22 cellular contexts compared by ENCODE assay signal in the genomic region with DNA sequence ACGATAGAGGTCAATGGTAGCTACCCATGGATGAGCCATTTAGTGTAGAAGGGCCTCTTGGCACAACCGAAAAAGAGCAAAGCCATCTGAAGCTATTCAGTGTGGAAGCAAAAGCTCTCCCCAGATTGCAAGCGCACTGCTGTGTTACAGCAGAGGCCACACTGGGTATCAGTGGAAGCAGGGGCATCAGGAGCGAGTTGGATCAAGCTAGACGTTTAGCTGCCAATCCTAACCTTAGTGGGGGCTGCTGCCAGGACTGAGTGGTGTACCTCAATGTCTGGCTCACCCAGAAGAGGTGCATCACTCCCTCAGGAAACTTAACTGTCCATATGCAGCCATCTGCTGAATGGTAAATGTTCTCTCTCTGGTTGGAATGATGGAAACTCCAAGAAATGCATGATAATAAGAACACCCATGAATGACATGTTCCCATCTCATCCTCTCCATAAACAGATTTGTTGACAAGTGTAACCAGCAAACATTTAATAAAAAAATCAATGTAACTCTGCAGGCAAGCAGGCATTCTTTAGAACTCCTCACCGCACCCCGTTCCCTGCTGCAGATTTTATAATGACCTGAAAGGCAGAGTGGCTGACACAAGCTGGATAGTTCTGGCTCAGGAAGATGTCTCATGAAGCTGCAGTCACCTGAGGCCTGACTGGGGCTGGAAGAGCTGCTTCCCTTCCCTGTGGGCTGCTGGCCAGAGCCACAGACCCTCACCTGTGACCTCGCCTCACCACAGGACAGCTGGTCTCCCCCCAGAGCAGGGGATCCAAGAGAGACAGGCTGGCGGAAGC. TPM values are rescaled to one million over a fixed set of nuclear protein-coding genes. Genes with fewer than 3 reads are reported as not detected.
DNase-seq lines count a peak whose midpoint lies in the region; ATAC-seq and TF ChIP-seq lines count a peak whose summit lies in the region.
"Had no signal": no experiment of that assay in that cellular context is flagged by ENCODE, and none has a peak within 500 bp of the region (broad histone marks: within the 10 kb centered on the region; RNA-seq: fewer than 3 reads in every experiment).

No MANE protein-coding gene starts in this region.

- H3K9me3 Mint-ChIP-seq in CD4-positive, alpha-beta T cell = no peaks in the 10 kb centered on the region
- H3K9me3 Mint-ChIP-seq in neural progenitor cell = no peaks in the 10 kb centered on the region
- H3K9me3 Mint-ChIP-seq: activated naive CD4-positive, alpha-beta T cell treated with anti-CD3 and anti-CD28 coated beads, Interleukin-2, amount 10 ng/mL, durations not matched to agents 7 days and 5 days; HFFc6 had no signal

- peaks cover 68% of the 10 kb centered on the region for H4K20me1 ChIP-seq in neural progenitor cell (ENCODE audit: low read depth)

- H3K4me3 Mint-ChIP-seq in CD4-positive, alpha-beta T cell = peak overlapping the region; percentile 13
- no peak overlapping the region for H3K4me3 Mint-ChIP-seq in neural progenitor cell
- H3K4me3 Mint-ChIP-seq: activated CD8-positive, alpha-beta T cell treated with anti-CD3 and anti-CD28 coated beads, Interleukin-2, amount 10 ng/mL, durations not matched to agents 7 days and 5 days; activated naive CD4-positive, alpha-beta T cell treated with anti-CD3 and anti-CD28 coated beads, Interleukin-2, amount 10 ng/mL, durations not matched to agents 7 days and 5 days; HFFc6 had no signal

- H3K79me2 ChIP-seq in neural progenitor cell (ENCODE audit: low read depth) = peaks cover 51% of the 10 kb centered on the region

- peaks cover 27% of the 10 kb centered on the region for H3F3A ChIP-seq in neural progenitor cell (ENCODE audit: low read depth)

- WGBS in HUES64 = 85% methylated on average over 9 of the region's 9 CpGs

- no peaks in the 10 kb centered on the region for H3K36me3 Mint-ChIP-seq in CD4-positive, alpha-beta T cell (ENCODE audit: low read depth)
- H3K36me3 Mint-ChIP-seq in neural progenitor cell = no peaks in the 10 kb centered on the region

- CTCF ChIA-PET in CD4-positive, alpha-beta T cell (lab: Charles Lee) = interaction anchor here (1.0 to 1.2 kb wide), 2 partner anchors 11 to 14 kb away, joined by 3 to 4 read pairs; no protein-coding TSS in a partner anchor

- H3K9ac ChIP-seq in HUES64 (ENCODE audit: low read depth, low read length) = no peak overlapping the region
- H3K9ac ChIP-seq in neural progenitor cell = no peak overlapping the region

- peaks cover 98% of the 10 kb centered on the region for H3K4me1 Mint-ChIP-seq in CD4-positive, alpha-beta T cell (ENCODE audit: low read depth)
- H3K4me1 Mint-ChIP-seq in neural progenitor cell = peaks cover 33% of the 10 kb centered on the region

- DNase-seq in CD4-positive, alpha-beta T cell = no peak
- DNase-seq in effector memory CD4-positive, alpha-beta T cell = no peak
- no peak for DNase-seq in neural progenitor cell (ENCODE audit: low spot score)
- DNase-seq in NCI-H226 = no peak
- DNase-seq in amniotic stem cell (lab: John Stamatoyannopoulos, UW) = no peak
- DNase-seq: activated CD4-positive, CD25-positive, alpha-beta regulatory T cell treated with anti-CD3 and anti-CD28 coated beads, Interleukin-2, amount 50 U/mL, for 72 hours; activated CD8-positive, alpha-beta T cell treated with anti-CD3 and anti-CD28 coated beads, Interleukin-2, amount 10 ng/mL, durations not matched to agents 7 days and 5 days; activated naive CD4-positive, alpha-beta T cell treated with anti-CD3 and anti-CD28 coated beads, Interleukin-2, amount 10 ng/mL, durations not matched to agents 7 days and 5 days; activated T-cell treated with anti-CD3 and anti-CD28 coated beads, Interleukin-2, amount 50 U/mL, for 1 hour; anterior cingulate cortex; foreskin melanocyte; HFFc6; hypothalamus; Karpas-422; lower lobe of right lung; NCI-H1930; NCI-H2227 treated with DMSO at 0.1 percent for 48 hours; NCI-H748 treated with DMSO at 0.1 percent for 48 hours; pancreas; right lobe of liver had no signal

- peaks cover 64% of the 10 kb centered on the region for H3K4me1 ChIP-seq in HUES64 (ENCODE audit: insufficient read depth, low read length)
- peaks cover 39% of the 10 kb centered on the region for H3K4me1 ChIP-seq in effector memory CD4-positive, alpha-beta T cell (ENCODE audit: control insufficient read depth, insufficient read depth, low read length, poor library complexity, severe bottlenecking)
- peaks cover 41% of the 10 kb centered on the region for H3K4me1 ChIP-seq in neural progenitor cell

- H2AFZ ChIP-seq in neural progenitor cell (replicated peaks) = no peak overlapping the region

- H3K9me3 ChIP-seq in CD4-positive, alpha-beta T cell (ENCODE audit: control insufficient read depth, low read length) = no peaks in the 10 kb centered on the region
- H3K9me3 ChIP-seq in HUES64 (ENCODE audit: insufficient read depth, low read depth, low read length) = no peaks in the 10 kb centered on the region
- no peaks in the 10 kb centered on the region for H3K9me3 ChIP-seq in effector memory CD4-positive, alpha-beta T cell (ENCODE audit: control insufficient read depth, low read length)
- no peaks in the 10 kb centered on the region for H3K9me3 ChIP-seq in neural progenitor cell (ENCODE audit: low read depth)
- H3K9me3 ChIP-seq: lower lobe of right lung, pancreas, right lobe of liver had no signal

- H3K27me3 ChIP-seq in CD4-positive, alpha-beta T cell (ENCODE audit: control insufficient read depth, insufficient read depth, low read length) = no peaks in the 10 kb centered on the region
- H3K27me3 ChIP-seq in HUES64 (ENCODE audit: insufficient read depth, low read length) (no peaks in the 10 kb centered on the region), neural progenitor cell (no peaks in the 10 kb centered on the region)
- no peaks in the 10 kb centered on the region for H3K27me3 ChIP-seq in effector memory CD4-positive, alpha-beta T cell (replicated peaks; ENCODE audit: control insufficient read depth, insufficient read depth, low read length, poor library complexity, severe bottlenecking)
- H3K27me3 ChIP-seq: pancreas, right lobe of liver had no signal

- POLR2A ChIA-PET in CD4-positive, alpha-beta T cell (lab: Charles Lee) = interaction anchor here (0.7 kb wide), 3 partner anchors 10 to 17 kb away, joined by 3 to 4 read pairs (median 3); no protein-coding TSS in a partner anchor

- no peak for ATAC-seq in CD4-positive, alpha-beta T cell (ENCODE audit: poor library complexity)
- ATAC-seq in GM18867 (IDR thresholded peaks at IDR 0.05; ENCODE audit: unreplicated experiment) = no peak
- ATAC-seq: activated CD8-positive, alpha-beta T cell treated with anti-CD3 and anti-CD28 coated beads, Interleukin-2, amount 10 ng/mL, durations not matched to agents 7 days and 5 days; lower lobe of right lung; pancreas; right lobe of liver had no signal

- no peaks in the 10 kb centered on the region for H3K27me3 Mint-ChIP-seq in CD4-positive, alpha-beta T cell
- no peaks in the 10 kb centered on the region for H3K27me3 Mint-ChIP-seq in neural progenitor cell (ENCODE audit: insufficient read depth, low read depth)
- H3K27me3 Mint-ChIP-seq: activated naive CD4-positive, alpha-beta T cell treated with anti-CD3 and anti-CD28 coated beads, Interleukin-2, amount 10 ng/mL, durations not matched to agents 7 days and 5 days had no signal

- TF ChIP-seq CTCF in CD4-positive, alpha-beta T cell (IDR thresholded peaks at IDR 0.05) = no peak
- TF ChIP-seq CTCF in neural progenitor cell (IDR thresholded peaks at IDR 0.05) = no peak

- H3K27ac Mint-ChIP-seq in CD4-positive, alpha-beta T cell = no peak overlapping the region
- H3K27ac Mint-ChIP-seq in neural progenitor cell = no peak overlapping the region
- H3K27ac Mint-ChIP-seq: activated CD8-positive, alpha-beta T cell treated with anti-CD3 and anti-CD28 coated beads, Interleukin-2, amount 10 ng/mL, durations not matched to agents 7 days and 5 days; activated naive CD4-positive, alpha-beta T cell treated with anti-CD3 and anti-CD28 coated beads, Interleukin-2, amount 10 ng/mL, durations not matched to agents 7 days and 5 days; HFFc6 had no signal

- H3K4me3 ChIP-seq in HUES64 (ENCODE audit: low read length) (no peak overlapping the region), neural progenitor cell (no peak overlapping the region)
- no peak overlapping the region for H3K4me3 ChIP-seq in effector memory CD4-positive, alpha-beta T cell (ENCODE audit: insufficient read depth, low read depth, low read length, poor library complexity, severe bottlenecking)
- H3K4me3 ChIP-seq: lower lobe of right lung, pancreas, right lobe of liver had no signal

- peak overlapping the region; percentile 3 for H3K4me2 ChIP-seq in neural progenitor cell

- H3K36me3 ChIP-seq in HUES64 (ENCODE audit: insufficient read depth, low read length) (no peaks in the 10 kb centered on the region), neural progenitor cell (no peaks in the 10 kb centered on the region)
- H3K36me3 ChIP-seq in effector memory CD4-positive, alpha-beta T cell (ENCODE audit: control insufficient read depth, insufficient read depth, low read length) = no peaks in the 10 kb centered on the region
- H3K36me3 ChIP-seq: lower lobe of right lung, pancreas, right lobe of liver had no signal

- H3K27ac ChIP-seq in CD4-positive, alpha-beta T cell (ENCODE audit: low read depth, low read length) = no peak overlapping the region
- peak overlapping the region; percentile 69; the same call in 1 of the 2 replicates for H3K27ac ChIP-seq in HUES64 (ENCODE audit: low read depth, low read length)
- peak overlapping the region; percentile 3 for H3K27ac ChIP-seq in effector memory CD4-positive, alpha-beta T cell (ENCODE audit: insufficient read depth, low read length, poor library complexity, severe bottlenecking)
- no peak overlapping the region for H3K27ac ChIP-seq in neural progenitor cell
- H3K27ac ChIP-seq: lower lobe of right lung, pancreas, right lobe of liver had no signal

- intact Hi-C loops in CD4-positive, alpha-beta T cell (cut with DNase I, micrococcal nuclease) = no loop called here

RNA-seq across cellular contexts. Expression of gene RAPGEF1, which starts 44.3 kb away (rescaled TPM):
- total RNA-seq in CD4-positive, alpha-beta T cell = 100 to 1,000 TPM; 130 to 134 TPM
- polyA plus RNA-seq in HUES64 (2013, experiment 1 of 2) = 39.1 TPM
- polyA plus RNA-seq in HUES64 (2013, experiment 2 of 2) = 36.6 TPM
- 33.3 and 34.6 TPM in 2 replicates for total RNA-seq in neural progenitor cell (ENCODE audit: low replicate concordance)

Comparison
In these comparisons a context has a peak if more than half of its experiments do, and no peak if none do; other contexts are left out.
1. H3K27ac ChIP-seq: peak in HUES64 (single experiment) and effector memory CD4-positive, alpha-beta T cell (single experiment); none in CD4-positive, alpha-beta T cell (single experiment) and neural progenitor cell (single experiment).